Comparison of ENCODE assay signal across 9 cellular contexts in genomic region chr5:6328173-6328572, GRCh38. TPM values are rescaled to one million over a fixed set of nuclear protein-coding genes. Genes with fewer than 3 reads are reported as not detected.
DNase-seq lines count a peak whose midpoint lies in the region; ATAC-seq and TF ChIP-seq lines count a peak whose summit lies in the region.
"Had no signal": no experiment of that assay in that cellular context is flagged by ENCODE, and none has a peak within 500 bp of the region (broad histone marks: within the 10 kb centered on the region; RNA-seq: fewer than 3 reads in every experiment).

No MANE protein-coding gene starts in this region.

- H3K27me3 ChIP-seq in thyroid gland (no peaks in the 10 kb centered on the region), prostate gland (replicated peaks; ENCODE audit: insufficient read depth) (no peaks in the 10 kb centered on the region)

- H3K4me1 ChIP-seq in thyroid gland (no peaks in the 10 kb centered on the region), prostate gland (replicated peaks) (no peaks in the 10 kb centered on the region)

- H3K36me3 ChIP-seq in thyroid gland (no peaks in the 10 kb centered on the region), prostate gland (no peaks in the 10 kb centered on the region)

- H3K27ac ChIP-seq in thyroid gland = no peak overlapping the region
- no peak overlapping the region for H3K27ac ChIP-seq in prostate gland

- 34 to 44% methylated on average over 3 of the region's 3 CpGs for WGBS in thyroid gland, 2 donors
- 36% methylated on average over 3 of the region's 3 CpGs for WGBS in prostate gland

- DNase-seq in stimulated activated CD4-positive, alpha-beta T cell treated with anti-CD3 and anti-CD28 coated beads, Interleukin-12 subunit alpha, Interleukin-12 subunit beta, amount 100 ng/mL, for 48 hours (ENCODE audit: low read depth in 2 of 3, low spot score in 1 of 3) = peak in 2 of 3 donors; percentile 1 to 2
- no peak for DNase-seq in stimulated activated CD4-positive, alpha-beta T cell treated with anti-CD3 and anti-CD28 coated beads, Interleukin-1b, Interleukin-23, amount 100 ng/mL, for 48 hours
- DNase-seq in RPMI7951 (ENCODE audit: low read depth) (peak; percentile 28), epithelial cell of esophagus (ENCODE audit: low read depth) (peak; percentile 54), thyroid gland (peak; percentile 7 to 40), SK-N-DZ (ENCODE audit: low spot score) (no peak), prostate gland (ENCODE audit: low spot score) (no peak)
- DNase-seq: CD4-positive, alpha-beta T cell had no signal

- TF ChIP-seq POLR2A in thyroid gland (IDR thresholded peaks at IDR 0.05) (no peak), prostate gland (IDR thresholded peaks at IDR 0.05) (no peak)

- H3K4me3 ChIP-seq in epithelial cell of esophagus (ENCODE audit: low read length) (no peak overlapping the region), thyroid gland (replicated peaks in 1 of 3) (no peak overlapping the region), prostate gland (no peak overlapping the region)

- intact Hi-C loops in thyroid gland (cut with DNase I) (no loop called here), prostate gland (cut with DNase I) (no loop called here)

- TF ChIP-seq CTCF in epithelial cell of esophagus (IDR thresholded peaks at IDR 0.05; ENCODE audit: insufficient read depth, low read depth, low read length, missing control alignments) (no peak), thyroid gland (IDR thresholded peaks at IDR 0.05) (no peak), prostate gland (IDR thresholded peaks at IDR 0.05) (no peak)

- no peak for ATAC-seq in GM21515 (IDR thresholded peaks at IDR 0.05; ENCODE audit: unreplicated experiment)

- H3K9me3 ChIP-seq in thyroid gland (no peaks in the 10 kb centered on the region), prostate gland (no peaks in the 10 kb centered on the region)

RNA-seq across cellular contexts. Expression of gene MED10, which starts 50.2 kb away (rescaled TPM):
- 10.5 and 16.8 TPM in 2 replicates for total RNA-seq in RPMI7951 (2014; rRNA removed; shearing (Covaris generic))
- total RNA-seq in thyroid gland = 10 to 100 TPM; 14.6 to 29.7 (median 25.7) TPM
- polyA plus RNA-seq in SK-N-DZ (2014; cell fraction: cytosol; rRNA removed) = 13.5 and 13.8 TPM in 2 replicates
- polyA plus RNA-seq in SK-N-DZ (2014; cell fraction: nucleus; rRNA removed) = 18.9 and 27.4 TPM in 2 replicates
- total RNA-seq in prostate gland = 10 to 100 TPM; 19.7 to 45.3 TPM

Comparison
In these comparisons a context has a peak if more than half of its experiments do, and no peak if none do; other contexts are left out.
1. DNase-seq: peak in stimulated activated CD4-positive, alpha-beta T cell treated with anti-CD3 and anti-CD28 coated beads, Interleukin-12 subunit alpha, Interleukin-12 subunit beta, amount 100 ng/mL, for 48 hours (2 of 3), RPMI7951 (single experiment), epithelial cell of esophagus (single experiment) and thyroid gland (2 of 2); none in stimulated activated CD4-positive, alpha-beta T cell treated with anti-CD3 and anti-CD28 coated beads, Interleukin-1b, Interleukin-23, amount 100 ng/mL, for 48 hours (single experiment), SK-N-DZ (single experiment) and prostate gland (single experiment).